ENCODE assay signal across 9 cellular contexts in the genomic region with DNA sequence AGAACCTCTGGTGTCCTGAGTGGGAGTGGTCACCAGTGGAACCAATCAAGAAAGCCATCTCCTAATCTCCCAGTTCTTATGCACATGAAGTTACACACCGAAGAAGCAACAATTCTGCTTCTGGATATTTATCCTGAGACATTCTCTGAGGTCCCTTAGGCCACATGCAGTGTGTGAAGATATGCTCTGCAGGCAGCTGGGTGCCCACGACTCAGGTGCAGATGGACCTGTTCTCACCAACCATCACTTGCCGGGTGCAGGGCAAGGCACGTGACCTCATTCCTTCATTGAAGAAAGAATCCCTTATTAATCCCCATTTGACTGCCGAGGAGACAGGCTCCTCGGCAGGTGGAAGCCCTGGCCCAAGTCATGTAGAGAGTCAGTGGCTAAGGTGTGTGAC.
"Had no signal": no experiment of that assay in that cellular context is flagged by ENCODE, and none has a peak within 500 bp of the region (broad histone marks: within the 10 kb centered on the region; RNA-seq: fewer than 3 reads in every experiment).

No MANE protein-coding gene starts in this region.

- H3K27ac ChIP-seq: GM23248, HL-60 had no signal

- ATAC-seq: HCT116, HepG2 had no signal

- H3K4me3 ChIP-seq: GM23248, HAP-1 had no signal

- FAIRE-seq: HepG2 had no signal

- H3K4me3 Mint-ChIP-seq: HFFc6, IgD-negative memory B cell had no signal

- H3K4me1 Mint-ChIP-seq: IgD-negative memory B cell had no signal

- H3K36me3 ChIP-seq: HAP-1 had no signal

- H3K9me3 Mint-ChIP-seq: HFFc6 had no signal

- H3K4me1 ChIP-seq: HAP-1 had no signal

- DNase-seq: GM23248, GOT3, H7, HFFc6 had no signal

- H3K27ac Mint-ChIP-seq: HFFc6, IgD-negative memory B cell had no signal

- H3K9me3 ChIP-seq: HAP-1 had no signal
